36 cellular contexts compared by ENCODE assay signal in the genomic region with DNA sequence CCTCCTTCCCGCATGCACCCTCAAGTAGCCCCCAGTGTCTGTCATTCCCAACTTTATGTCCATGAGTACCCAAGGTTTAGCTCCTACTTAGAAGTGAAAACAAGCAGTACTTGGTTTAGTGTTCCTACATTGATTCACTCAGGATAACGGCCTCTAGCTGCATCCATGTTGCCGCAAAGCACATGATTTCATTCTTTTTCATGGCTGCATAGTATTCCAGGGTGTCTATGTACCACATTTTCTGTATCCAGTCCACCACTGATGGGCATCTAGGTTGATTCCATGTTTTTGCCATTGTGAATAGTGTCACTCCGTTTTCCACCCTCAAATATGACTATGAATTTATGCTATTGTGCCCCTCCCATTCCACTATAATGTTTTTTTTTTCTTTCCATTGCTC.
"Had no signal": no experiment of that assay in that cellular context is flagged by ENCODE, and none has a peak within 500 bp of the region (broad histone marks: within the 10 kb centered on the region; RNA-seq: fewer than 3 reads in every experiment).

No MANE protein-coding gene starts in this region.

- H3K9me3 ChIP-seq: MG63 had no signal

- H3K4me2 ChIP-seq: KMS-11 had no signal

- H3K27ac ChIP-seq: KMS-11 had no signal

- H3K9ac ChIP-seq: KMS-11 had no signal

- H3K4me3 ChIP-seq: MG63 had no signal

- DNase-seq: Karpas-422, Kasumi-1, MG63, MM.1S, MV-4-11, NCI-H1048, NCI-H1092, NCI-H1092 treated with DMSO at 0.1 percent for 48 hours, NCI-H1105, NCI-H1105 treated with DMSO at 0.1 percent for 48 hours, NCI-H1417, NCI-H1417 treated with DMSO at 0.1 percent for 48 hours, NCI-H1436, NCI-H1436 treated with DMSO at 0.1 percent for 48 hours, NCI-H146, NCI-H1694, NCI-H1694 treated with DMSO at 0.1 percent for 48 hours, NCI-H187, NCI-H187 treated with DMSO at 0.1 percent for 48 hours, NCI-H1930, NCI-H2029, NCI-H2029 treated with DMSO at 0.1 percent for 48 hours, NCI-H2081, NCI-H2081 treated with DMSO at 0.1 percent for 48 hours, NCI-H2107, NCI-H2171, NCI-H2171 treated with DMSO at 0.1 percent for 48 hours, NCI-H2227 treated with DMSO at 0.1 percent for 48 hours, NCI-H226, NCI-H345, NCI-H446, NCI-H446 treated with DMSO at 0.1 percent for 48 hours, NCI-H510A, NCI-H510A treated with DMSO at 0.1 percent for 48 hours, NCI-H524 had no signal

- H3K36me3 ChIP-seq: MG63 had no signal

- H3K27me3 ChIP-seq: MG63 had no signal
